ENCODE assay signal across 19 cellular contexts in genomic region chr1:209877109-209877764, GRCh38. TPM values are rescaled to one million over a fixed set of nuclear protein-coding genes. Genes with fewer than 3 reads are reported as not detected.
DNase-seq lines count a peak whose midpoint lies in the region; ATAC-seq and TF ChIP-seq lines count a peak whose summit lies in the region.
"Had no signal": no experiment of that assay in that cellular context is flagged by ENCODE, and none has a peak within 500 bp of the region (broad histone marks: within the 10 kb centered on the region; RNA-seq: fewer than 3 reads in every experiment).

No MANE protein-coding gene starts in this region.

- DNase-seq in HFFc6 (peak; percentile 33), mammary epithelial cell (no peak), osteoblast (ENCODE audit: insufficient read length, low spot score, missing footprints) (no peak), right lobe of liver (no peak), AG08395 (ENCODE audit: low spot score) (no peak)
- DNase-seq: AML-193; Caco-2; CD4-positive, CD25-positive, alpha-beta regulatory T cell; DMS153; MG63; NCI-H1092 treated with DMSO at 0.1 percent for 48 hours; NCI-H2081 treated with DMSO at 0.1 percent for 48 hours; NCI-H748 treated with DMSO at 0.1 percent for 48 hours; NK-92 treated with Interleukin-12 subunit alpha and Interleukin-12 subunit beta, amount 100 ng/mL, for 24 hours; Right ventricle myocardium superior; T-helper 1 cell had no signal

- WGBS in mammary epithelial cell (ENCODE audit: low coverage, missing lambda C conversion rate), result 0% methylated on average over 2 of the region's 2 CpGs
- WGBS in right lobe of liver (ENCODE audit: insufficient coverage, low coverage, low lambda C conversion rate, missing lambda C conversion rate), result 58% methylated on average over 2 of the region's 2 CpGs

- peak overlapping the region; percentile 63 for H3K27ac Mint-ChIP-seq in HFFc6
- H3K27ac Mint-ChIP-seq: CD4-positive, CD25-positive, alpha-beta regulatory T cell had no signal

- H3K9me3 Mint-ChIP-seq in HFFc6, result no peaks in the 10 kb centered on the region
- H3K9me3 Mint-ChIP-seq: CD4-positive, CD25-positive, alpha-beta regulatory T cell had no signal

- no peaks in the 10 kb centered on the region for H4K20me1 ChIP-seq in BLaER1 treated with 17β-estradiol and CSF1 and Interleukin-3, amounts not matched to agents 10 nM and 100 nM
- H4K20me1 ChIP-seq in mammary epithelial cell (ENCODE audit: insufficient read depth, low read length), result no peaks in the 10 kb centered on the region
- no peaks in the 10 kb centered on the region for H4K20me1 ChIP-seq in osteoblast (ENCODE audit: insufficient read depth, low read length)

- H3K36me3 Mint-ChIP-seq in HFFc6 (ENCODE audit: low read depth), result no peaks in the 10 kb centered on the region
- H3K36me3 Mint-ChIP-seq: CD4-positive, CD25-positive, alpha-beta regulatory T cell had no signal

- BruUV-seq in mammary epithelial cell (replicated peaks; lab: Mats Ljungman, UMichigan), result no TSS peak

- H3K9ac ChIP-seq in BLaER1 treated with 17β-estradiol and CSF1 and Interleukin-3, amounts not matched to agents 10 nM and 100 nM, result no peak overlapping the region
- no peak overlapping the region for H3K9ac ChIP-seq in mammary epithelial cell (ENCODE audit: insufficient read depth, low read length)

- H3K4me2 ChIP-seq in BLaER1 treated with 17β-estradiol and CSF1 and Interleukin-3, amounts not matched to agents 10 nM and 100 nM, result peak overlapping the region; percentile 60 to 74 (median 69); a peak in 20 of 22 replicates
- no peak overlapping the region for H3K4me2 ChIP-seq in mammary epithelial cell (ENCODE audit: insufficient read depth, low read depth, low read length)
- no peak overlapping the region for H3K4me2 ChIP-seq in osteoblast (ENCODE audit: insufficient read depth, low read length)

- peaks cover 27 to 31% (median 29%) of the 10 kb centered on the region in 10 experiments for H3K4me1 ChIP-seq in BLaER1 treated with 17β-estradiol and CSF1 and Interleukin-3, amounts not matched to agents 10 nM and 100 nM
- peaks cover 61% of the 10 kb centered on the region for H3K4me1 ChIP-seq in mammary epithelial cell (ENCODE audit: insufficient read depth, low read length)
- peaks cover 27% of the 10 kb centered on the region for H3K4me1 ChIP-seq in osteoblast (ENCODE audit: insufficient read depth, low read length)
- no peaks in the 10 kb centered on the region for H3K4me1 ChIP-seq in right lobe of liver
- H3K4me1 ChIP-seq: Caco-2 had no signal

- ATAC-seq in right lobe of liver (no peak), GM19467 (IDR thresholded peaks at IDR 0.05; ENCODE audit: unreplicated experiment) (no peak)

- H3K27me3 ChIP-seq in BLaER1 treated with 17β-estradiol and CSF1 and Interleukin-3, amounts not matched to agents 10 nM and 100 nM, result no peaks in the 10 kb centered on the region
- no peaks in the 10 kb centered on the region for H3K27me3 ChIP-seq in mammary epithelial cell (ENCODE audit: insufficient read depth, low read length)
- H3K27me3 ChIP-seq in osteoblast (ENCODE audit: insufficient read depth, low read length), result no peaks in the 10 kb centered on the region
- no peaks in the 10 kb centered on the region for H3K27me3 ChIP-seq in right lobe of liver
- H3K27me3 ChIP-seq: MG63 had no signal

- no peak overlapping the region for H3K27ac ChIP-seq in BLaER1 treated with 17β-estradiol and CSF1 and Interleukin-3, amounts not matched to agents 10 nM and 100 nM
- H3K27ac ChIP-seq in mammary epithelial cell (ENCODE audit: insufficient read depth, low read depth, low read length) (peak overlapping the region; percentile 7), osteoblast (ENCODE audit: low read depth, low read length) (no peak overlapping the region), right lobe of liver (no peak overlapping the region)
- H3K27ac ChIP-seq: SK-N-MC had no signal

- H2AFZ ChIP-seq in mammary epithelial cell (ENCODE audit: low read depth, low read length) (peak overlapping the region; percentile 4), osteoblast (ENCODE audit: low read length) (peak overlapping the region; percentile 68)

- TF ChIP-seq CTCF in HFFc6 (IDR thresholded peaks at IDR 0.05), result no peak
- no peak for TF ChIP-seq CTCF in mammary epithelial cell (conservative IDR thresholded peaks at IDR 0.05 in 1 of 2, IDR thresholded peaks at IDR 0.05 in 1 of 2; ENCODE audit: extremely low read depth in 1 of 2, insufficient read depth in 1 of 2, low read depth in 1 of 2, low read length in 2 of 2)
- no peak for TF ChIP-seq CTCF in osteoblast (IDR thresholded peaks at IDR 0.05; ENCODE audit: extremely low read depth, low read depth, low read length)
- no peak for TF ChIP-seq CTCF in right lobe of liver (IDR thresholded peaks at IDR 0.05)

- no peak for TF ChIP-seq POLR2A in right lobe of liver (IDR thresholded peaks at IDR 0.05)

- dilution Hi-C loops in mammary epithelial cell (cut with HindIII; ENCODE audit: low sequenced_read_pairs), result no loop called here

- peaks cover 2% of the 10 kb centered on the region; the same call in 1 of the 2 replicates for H3K27me3 Mint-ChIP-seq in HFFc6 (ENCODE audit: insufficient read depth)

- H3K79me2 ChIP-seq in mammary epithelial cell (ENCODE audit: insufficient read depth, low read length) (no peaks in the 10 kb centered on the region), osteoblast (ENCODE audit: insufficient read depth, low read length) (no peaks in the 10 kb centered on the region)

- no peaks in the 10 kb centered on the region for H3K9me3 ChIP-seq in BLaER1 treated with 17β-estradiol and CSF1 and Interleukin-3, amounts not matched to agents 10 nM and 100 nM (replicated peaks in 1 of 11)
- no peaks in the 10 kb centered on the region for H3K9me3 ChIP-seq in mammary epithelial cell (replicated peaks; ENCODE audit: insufficient read depth, low read length)
- no peaks in the 10 kb centered on the region for H3K9me3 ChIP-seq in osteoblast (ENCODE audit: low read depth, low read length)
- H3K9me3 ChIP-seq in right lobe of liver, result no peaks in the 10 kb centered on the region
- H3K9me3 ChIP-seq: Caco-2, MG63 had no signal

- H3K4me3 ChIP-seq in BLaER1 treated with 17β-estradiol and CSF1 and Interleukin-3, amounts not matched to agents 10 nM and 100 nM, result no peak overlapping the region
- H3K4me3 ChIP-seq in mammary epithelial cell (replicated peaks in 1 of 3; ENCODE audit: insufficient read depth in 1 of 3, low read depth in 2 of 3, low read length in 3 of 3) (no peak overlapping the region), osteoblast (ENCODE audit: insufficient read depth, low read length) (no peak overlapping the region), right lobe of liver (no peak overlapping the region)
- H3K4me3 ChIP-seq: MG63, SK-N-MC had no signal

- intact Hi-C loops in mammary epithelial cell (cut with micrococcal nuclease) (no loop called here), right lobe of liver (cut with DNase I) (no loop called here)

- CTCF ChIA-PET in mammary epithelial cell (lab: Charles Lee; ENCODE audit: low non-redundant PET), result no interaction called here

- H3K36me3 ChIP-seq in BLaER1 treated with 17β-estradiol and CSF1 and Interleukin-3, amounts not matched to agents 10 nM and 100 nM, result no peaks in the 10 kb centered on the region
- no peaks in the 10 kb centered on the region for H3K36me3 ChIP-seq in mammary epithelial cell (ENCODE audit: insufficient read depth, low read length)
- H3K36me3 ChIP-seq in osteoblast (ENCODE audit: insufficient read depth, low read length), result no peaks in the 10 kb centered on the region
- no peaks in the 10 kb centered on the region for H3K36me3 ChIP-seq in right lobe of liver
- H3K36me3 ChIP-seq: MG63 had no signal

- peak overlapping the region; percentile 37; the same call in 1 of the 2 replicates for H3K4me3 Mint-ChIP-seq in HFFc6
- H3K4me3 Mint-ChIP-seq: CD4-positive, CD25-positive, alpha-beta regulatory T cell had no signal

- in situ Hi-C loops in mammary epithelial cell (cut with MboI; ENCODE audit: low sequenced_read_pairs in 2 of 2), result loop anchor here in 1 of 2 donors (10.0 kb wide), 1 partner anchor 48 kb away; no protein-coding TSS in a partner anchor

- H3K4me1 Mint-ChIP-seq in HFFc6 (ENCODE audit: low read depth), result peaks cover 94% of the 10 kb centered on the region
- H3K4me1 Mint-ChIP-seq: CD4-positive, CD25-positive, alpha-beta regulatory T cell had no signal

RNA-seq across cellular contexts. Expression of gene UTP25, which starts 49.5 kb away (rescaled TPM):
- total RNA-seq in HFFc6 (2021; fragmentation: NEBNext Ultra II Directional; extraction: Animal tissue kit (Norgen Biotek cat#: 25700)), result 10 to 100 TPM in 4 of 6 experiments, 1 to 10 TPM in 2; 9.0 to 18.5 (median 16.2) TPM
- total RNA-seq in mammary epithelial cell (10 to 100 TPM in 1 of 2 donors, 1 to 10 TPM in 1; 9.3 to 14.0 TPM), osteoblast (22.1 and 24.5 TPM in 2 replicates), right lobe of liver (1 to 10 TPM; 4.6 to 10.0 (median 6.4) TPM)
- polyA plus RNA-seq in mammary epithelial cell, result 8.0 TPM
- polyA minus RNA-seq in mammary epithelial cell, result 8.3 TPM

Comparison
In these comparisons a context has a peak if more than half of its experiments do, and no peak if none do; other contexts are left out.
1. H3K4me2 ChIP-seq: peak in BLaER1 treated with 17β-estradiol and CSF1 and Interleukin-3, amounts not matched to agents 10 nM and 100 nM (11 of 11); none in mammary epithelial cell (single experiment) and osteoblast (single experiment).